ENCODE assay signal across 8 cellular contexts in genomic region chr13:90868321-90868920, GRCh38.
DNase-seq lines count a peak whose midpoint lies in the region; ATAC-seq and TF ChIP-seq lines count a peak whose summit lies in the region.

No MANE protein-coding gene starts in this region.

- H3K4me3 Mint-ChIP-seq in neural progenitor cell, result no peak overlapping the region

- H3K27ac ChIP-seq in KMS-11 (no peak overlapping the region), neural progenitor cell (no peak overlapping the region)

- peak; percentile 18 for DNase-seq in EH (ENCODE audit: low read depth)
- peak; percentile 23 for DNase-seq in cerebellar cortex (ENCODE audit: low spot score)
- DNase-seq in neural progenitor cell (ENCODE audit: low spot score), result peak; percentile 31
- no peak for DNase-seq in GOT3 (lab: John Stamatoyannopoulos, UW)
- no peak for DNase-seq in activated naive CD4-positive, alpha-beta T cell treated with anti-CD3 and anti-CD28 coated beads, Interleukin-2, amount 50 U/mL, for 16 hours

- H4K20me1 ChIP-seq in KMS-11 (ENCODE audit: insufficient read depth) (no peaks in the 10 kb centered on the region), neural progenitor cell (ENCODE audit: low read depth) (no peaks in the 10 kb centered on the region)

- peaks cover 3% of the 10 kb centered on the region for H3K4me1 Mint-ChIP-seq in neural progenitor cell

- ATAC-seq in GM19328 (IDR thresholded peaks at IDR 0.05; ENCODE audit: unreplicated experiment), result no peak
- no peak for ATAC-seq in HG02884 (IDR thresholded peaks at IDR 0.05; ENCODE audit: unreplicated experiment)

- peaks cover 3% of the 10 kb centered on the region for H3K9me3 Mint-ChIP-seq in neural progenitor cell

- H3K36me3 ChIP-seq in KMS-11 (ENCODE audit: insufficient read depth) (no peaks in the 10 kb centered on the region), neural progenitor cell (no peaks in the 10 kb centered on the region)

- H3F3A ChIP-seq in neural progenitor cell (ENCODE audit: low read depth), result no peaks in the 10 kb centered on the region

- no peak overlapping the region for H3K4me2 ChIP-seq in KMS-11
- H3K4me2 ChIP-seq in neural progenitor cell, result no peak overlapping the region

- H3K36me3 Mint-ChIP-seq in neural progenitor cell, result peaks cover 3% of the 10 kb centered on the region

- H3K4me3 ChIP-seq in KMS-11 (IDR thresholded peaks at IDR 0.05; ENCODE audit: insufficient read depth, low read depth, low read length), result no peak overlapping the region
- no peak overlapping the region for H3K4me3 ChIP-seq in neural progenitor cell

- H2AFZ ChIP-seq in KMS-11 (ENCODE audit: low read depth), result no peak overlapping the region
- no peak overlapping the region for H2AFZ ChIP-seq in neural progenitor cell (replicated peaks)

- H3K27me3 ChIP-seq in KMS-11 (ENCODE audit: insufficient read depth, low read depth) (no peaks in the 10 kb centered on the region), neural progenitor cell (no peaks in the 10 kb centered on the region)

- H3K9me3 ChIP-seq in neural progenitor cell (ENCODE audit: low read depth), result no peaks in the 10 kb centered on the region

- H3K27me3 Mint-ChIP-seq in neural progenitor cell (ENCODE audit: insufficient read depth, low read depth), result no peaks in the 10 kb centered on the region

- H3K79me2 ChIP-seq in KMS-11 (ENCODE audit: insufficient read depth, low read depth) (no peaks in the 10 kb centered on the region), neural progenitor cell (ENCODE audit: low read depth) (no peaks in the 10 kb centered on the region)

- H3K4me1 ChIP-seq in KMS-11 (ENCODE audit: low read depth, poor library complexity, severe bottlenecking), result no peaks in the 10 kb centered on the region
- H3K4me1 ChIP-seq in neural progenitor cell, result no peaks in the 10 kb centered on the region

- peak; percentile 69 for TF ChIP-seq CTCF in KMS-11 (conservative IDR thresholded peaks at IDR 0.05; ENCODE audit: low read depth, low read length)
- TF ChIP-seq CTCF in neural progenitor cell (IDR thresholded peaks at IDR 0.05), result peak; percentile 93

- no peak overlapping the region for H3K27ac Mint-ChIP-seq in neural progenitor cell

- H3K9ac ChIP-seq in KMS-11, result no peak overlapping the region
- no peak overlapping the region for H3K9ac ChIP-seq in neural progenitor cell

Comparison
In these comparisons a context has a peak if more than half of its experiments do, and no peak if none do; other contexts are left out.
1. DNase-seq: peak in EH (single experiment), cerebellar cortex (single experiment) and neural progenitor cell (single experiment); none in GOT3 (single experiment) and activated naive CD4-positive, alpha-beta T cell treated with anti-CD3 and anti-CD28 coated beads, Interleukin-2, amount 50 U/mL, for 16 hours (single experiment).